17 cellular contexts compared by ENCODE assay signal in genomic region chr1:17423781-17424245, GRCh38. TPM values are rescaled to one million over a fixed set of nuclear protein-coding genes. Genes with fewer than 3 reads are reported as not detected.
DNase-seq lines count a peak whose midpoint lies in the region; ATAC-seq, FAIRE-seq and TF ChIP-seq lines count a peak whose summit lies in the region.
"Had no signal": no experiment of that assay in that cellular context is flagged by ENCODE, and none has a peak within 500 bp of the region (broad histone marks: within the 10 kb centered on the region; RNA-seq: fewer than 3 reads in every experiment).

No MANE protein-coding gene starts in this region.

- no peak for TF ChIP-seq RAD21 in K562 (CRISPR knock-in tag; conservative IDR thresholded peaks at IDR 0.05 in 1 of 2, IDR thresholded peaks at IDR 0.05 in 1 of 2)

- H3K4me1 Mint-ChIP-seq in GM23338, result peaks cover 59% of the 10 kb centered on the region
- H3K4me1 Mint-ChIP-seq in activated naive CD4-positive, alpha-beta T cell treated with anti-CD3 and anti-CD28 coated beads for 36 hours (ENCODE audit: low read depth), result peaks cover 9% of the 10 kb centered on the region

- peaks cover 74% of the 10 kb centered on the region for H4K20me1 ChIP-seq in GM23338 (replicated peaks; ENCODE audit: insufficient read depth)
- H4K20me1 ChIP-seq in K562 (replicated peaks; ENCODE audit: control insufficient read depth, insufficient read depth, low read length), result peaks cover 23% of the 10 kb centered on the region

- intact Hi-C loops in K562 (cut with micrococcal nuclease) (no loop called here), heart right ventricle (cut with DNase I) (loop anchor here in 8 of 10 donors (5.0 to 10.0 kb wide), 5 partner anchors 53 to 183 kb away; no protein-coding TSS in a partner anchor), sciatic nerve (cut with DNase I) (no loop called here)
- intact Hi-C loops in activated naive CD4-positive, alpha-beta T cell treated with anti-CD3 and anti-CD28 coated beads for 36 hours (cut with micrococcal nuclease), result loop anchor here (5.0 kb wide), 1 partner anchor 63 kb away; no protein-coding TSS in a partner anchor

- no peak for FAIRE-seq in K562 (lab: Jason Lieb, UNC)

- TF ChIP-seq CTCF in GM23338 (conservative IDR thresholded peaks at IDR 0.05; ENCODE audit: low read depth in 2 of 2) (no peak), K562 (IDR thresholded peaks at IDR 0.05 in 2 of 3, conservative IDR thresholded peaks at IDR 0.05 in 1 of 3; ENCODE audit: insufficient read depth in 2 of 3, low read depth in 1 of 3, low read length in 3 of 3) (no peak), heart right ventricle (IDR thresholded peaks at IDR 0.05) (no peak)

- peaks cover 100% of the 10 kb centered on the region for H3K36me3 Mint-ChIP-seq in GM23338 (ENCODE audit: low read depth)
- peaks cover 60% of the 10 kb centered on the region for H3K36me3 Mint-ChIP-seq in activated naive CD4-positive, alpha-beta T cell treated with anti-CD3 and anti-CD28 coated beads for 36 hours (ENCODE audit: low read depth)

- H3K9me1 ChIP-seq in K562 (ENCODE audit: control insufficient read depth, insufficient read depth, low read length), result no peaks in the 10 kb centered on the region

- no peak overlapping the region; the same call in 2 of the 3 replicates for H3K4me3 Mint-ChIP-seq in GM23338
- H3K4me3 Mint-ChIP-seq in activated naive CD4-positive, alpha-beta T cell treated with anti-CD3 and anti-CD28 coated beads for 36 hours, result no peak overlapping the region
- H3K4me3 Mint-ChIP-seq: CD4-positive, alpha-beta T cell; stimulated activated naive CD8-positive, alpha-beta T cell treated with anti-CD3 and anti-CD28 coated beads, Interleukin-15, Interleukin-2, amounts not matched to agents 100 ng/mL and 50 ng/mL, for 24 hours had no signal

- H3K9ac ChIP-seq in K562 (ENCODE audit: insufficient read depth in 1 of 2, low read depth in 2 of 2, low read length in 2 of 2), result 0 out of 4 replicates have a peak overlapping the region, but pooled peaks of 1 of the 2 experiments have one; percentile 51

- H3K27ac Mint-ChIP-seq in GM23338, result no peak overlapping the region
- no peak overlapping the region for H3K27ac Mint-ChIP-seq in activated naive CD4-positive, alpha-beta T cell treated with anti-CD3 and anti-CD28 coated beads for 36 hours
- H3K27ac Mint-ChIP-seq: CD4-positive, alpha-beta T cell; effector memory CD8-positive, alpha-beta T cell had no signal

- in situ Hi-C loops in K562 (cut with MboI), result no loop called here

- peaks cover 41% of the 10 kb centered on the region for H3K27me3 Mint-ChIP-seq in GM23338 (ENCODE audit: insufficient read depth, low read depth, poor library complexity)
- no peaks in the 10 kb centered on the region for H3K27me3 Mint-ChIP-seq in activated naive CD4-positive, alpha-beta T cell treated with anti-CD3 and anti-CD28 coated beads for 36 hours (ENCODE audit: low read depth)
- H3K27me3 Mint-ChIP-seq: CD4-positive, alpha-beta T cell; effector memory CD8-positive, alpha-beta T cell; stimulated activated naive CD8-positive, alpha-beta T cell treated with anti-CD3 and anti-CD28 coated beads, Interleukin-15, Interleukin-2, amounts not matched to agents 100 ng/mL and 50 ng/mL, for 24 hours had no signal

- H3K4me1 ChIP-seq in GM23338 (ENCODE audit: insufficient read depth) (peaks cover 16% of the 10 kb centered on the region), K562 (replicated peaks in 1 of 2; ENCODE audit: control insufficient read depth in 2 of 2, insufficient read depth in 2 of 2, low read length in 2 of 2) (peaks cover 0 to 14% of the 10 kb centered on the region in 2 experiments; a peak in 3 of 5 replicates), heart right ventricle (peaks cover 5 to 36% (median 22%) of the 10 kb centered on the region in 9 donors)
- H3K4me1 ChIP-seq: adrenal gland had no signal

- peaks cover 84% of the 10 kb centered on the region for H3K36me3 ChIP-seq in GM23338 (ENCODE audit: insufficient read depth)
- H3K36me3 ChIP-seq in K562 (ENCODE audit: control insufficient read depth, insufficient read depth, low read length), result peaks cover 98% of the 10 kb centered on the region
- peaks cover 0 to 100% (median 21%) of the 10 kb centered on the region in 9 donors for H3K36me3 ChIP-seq in heart right ventricle

- no peak for TF ChIP-seq POLR2A in K562 (conservative IDR thresholded peaks at IDR 0.05)

- H3K9me3 Mint-ChIP-seq in GM23338, result no peaks in the 10 kb centered on the region
- no peaks in the 10 kb centered on the region for H3K9me3 Mint-ChIP-seq in activated naive CD4-positive, alpha-beta T cell treated with anti-CD3 and anti-CD28 coated beads for 36 hours
- H3K9me3 Mint-ChIP-seq: CD4-positive, alpha-beta T cell; effector memory CD8-positive, alpha-beta T cell; stimulated activated naive CD8-positive, alpha-beta T cell treated with anti-CD3 and anti-CD28 coated beads, Interleukin-15, Interleukin-2, amounts not matched to agents 100 ng/mL and 50 ng/mL, for 24 hours had no signal

- POLR2A ChIA-PET in K562 (lab: Yijun Ruan, JAX), result interaction anchor here (0.5 to 1.4 kb wide), 6 partner anchors 10 to 231 kb away, joined by 3 to 6 read pairs (median 3); no protein-coding TSS in a partner anchor

- H3K79me2 ChIP-seq in GM23338 (replicated peaks; ENCODE audit: insufficient read depth) (peaks cover 85% of the 10 kb centered on the region), K562 (ENCODE audit: control insufficient read depth, insufficient read depth, low read length) (peaks cover 41% of the 10 kb centered on the region)

- H3K4me3 ChIP-seq in GM23338 (no peak overlapping the region), K562 (no peak overlapping the region), heart right ventricle (no peak overlapping the region)
- H3K4me3 ChIP-seq: adrenal gland, psoas muscle had no signal

- CTCF ChIA-PET in K562 (lab: Yijun Ruan, JAX; ENCODE audit: low intra/inter-chr PET ratio), result no interaction called here
- CTCF ChIA-PET in activated naive CD4-positive, alpha-beta T cell treated with anti-CD3 and anti-CD28 coated beads for 36 hours (lab: Charles Lee), result no interaction called here

- WGBS in K562 (ENCODE audit: insufficient coverage, low coverage, missing lambda C conversion rate), result 94% methylated on average over 13 of the region's 13 CpGs
- 32 to 51% methylated on average over 13 of the region's 13 CpGs for WGBS in heart right ventricle, 2 donors

- H3K4me2 ChIP-seq in GM23338 (no peak overlapping the region), K562 (ENCODE audit: insufficient read depth, low read length) (no peak overlapping the region)

- no peak for TF ChIP-seq EP300 in K562 (IDR thresholded peaks at IDR 0.05; ENCODE audit: low read length)

- no peaks in the 10 kb centered on the region for H3K9me3 ChIP-seq in K562 (replicated peaks; ENCODE audit: control insufficient read depth, insufficient read depth, low read depth, low read length)
- H3K9me3 ChIP-seq in heart right ventricle, result no peaks in the 10 kb centered on the region
- H3K9me3 ChIP-seq: adrenal gland, psoas muscle had no signal

- H3K27ac ChIP-seq in GM23338 (ENCODE audit: low read depth) (peak overlapping the region; percentile 80), K562 (ENCODE audit: extremely low read depth, low read depth, low read length) (no peak overlapping the region), heart right ventricle (peak overlapping the region in 8 of 10 donors; percentile 16 to 77 (median 46))
- H3K27ac ChIP-seq: psoas muscle, WERI-Rb-1 had no signal

- no TSS peak for BruUV-seq in K562 (replicated peaks; lab: Mats Ljungman, UMichigan)

- H2AFZ ChIP-seq in GM23338 (no peak overlapping the region), K562 (ENCODE audit: low read depth, low read length) (no peak overlapping the region)

- H3K27me3 ChIP-seq in GM23338 (ENCODE audit: insufficient read depth) (no peaks in the 10 kb centered on the region), K562 (ENCODE audit: control insufficient read depth in 2 of 2, insufficient read depth in 2 of 2, low read length in 2 of 2) (no peaks in the 10 kb centered on the region), heart right ventricle (no peaks in the 10 kb centered on the region)
- H3K27me3 ChIP-seq: adrenal gland had no signal

- DNase-seq in GM23338 (ENCODE audit: low spot score) (no peak), K562 (ENCODE audit: extremely low read depth in 1 of 4, low spot score in 3 of 4) (no peak), heart right ventricle (peak; percentile 32 to 37), sciatic nerve (ENCODE audit: low spot score) (no peak), activated gamma-delta T cell (lab: John Stamatoyannopoulos, UW) (no peak)
- DNase-seq in activated naive CD4-positive, alpha-beta T cell treated with anti-CD3 and anti-CD28 coated beads for 36 hours, result no peak
- DNase-seq: CD4-positive, alpha-beta T cell; effector memory CD8-positive, alpha-beta T cell; NCI-H1105 treated with DMSO at 0.1 percent for 48 hours; NCI-H69; psoas muscle; stimulated activated CD4-positive, alpha-beta T cell treated with anti-CD3 and anti-CD28 coated beads, Interleukin-4, amount 100 ng/mL, for 1 hour; WERI-Rb-1 had no signal

- ATAC-seq in GM23338, result no peak
- ATAC-seq in K562, result no peak
- ATAC-seq in heart right ventricle, result peak; percentile 45 to 77 (median 64)
- ATAC-seq in sciatic nerve, result peak; percentile 44
- ATAC-seq in HG02759 (IDR thresholded peaks at IDR 0.05; ENCODE audit: unreplicated experiment), result no peak
- ATAC-seq: effector memory CD8-positive, alpha-beta T cell had no signal

- no peaks in the 10 kb centered on the region for H3K9me2 ChIP-seq in GM23338 (ENCODE audit: insufficient read depth)

- peaks cover 94% of the 10 kb centered on the region for H3F3A ChIP-seq in GM23338 (replicated peaks; ENCODE audit: low read depth)

RNA-seq across cellular contexts. Expression of gene RCC2, which starts 15.7 kb away (rescaled TPM):
- 367 and 386 TPM in 2 replicates for total RNA-seq in GM23338 (2014; rRNA removed; shearing (Covaris generic))
- polyA plus RNA-seq in GM23338 (2016; fragmentation: Nextera tagmentation; extraction: Ambion mirVana) (97.1 and 99.3 TPM in 2 replicates), K562 (2011; rRNA removed) (59.5 and 105 TPM in 2 replicates), K562 (2014; fragmentation: Illumina TruSeq; extraction: Trizol) (209 and 213 TPM in 2 replicates), K562 (2014; fragmentation: Nextera tagmentation; extraction: Ambion mirVana) (100 to 1,000 TPM in 1 of 2 experiments, 10 to 100 TPM in 1; 31.8 to 203 TPM), K562 (2014; rRNA removed) (135 and 139 TPM in 2 replicates), heart right ventricle (10 to 100 TPM in 1 of 2 donors, 1 to 10 TPM in 1; 9.4 to 12.5 TPM)
- total RNA-seq in K562 (2011; cell fraction: chromatin; rRNA removed; ENCODE audit: low replicate concordance), result 86.3 and 153 TPM in 2 replicates
- 101 and 112 TPM in 2 replicates for total RNA-seq in K562 (2011; cell fraction: nucleolus; rRNA removed)
- 95.8 and 102 TPM in 2 replicates for total RNA-seq in K562 (2011; cell fraction: nucleoplasm; rRNA removed)
- total RNA-seq in K562 (2014; rRNA removed) (111 and 116 TPM in 2 replicates), K562 (2014; rRNA removed; fragmentation: Illumina TruSeq; extraction: Trizol) (108 and 111 TPM in 2 replicates), K562 (2015; rRNA removed; fragmentation: Illumina TruSeq; extraction: Trizol) (116 and 117 TPM in 2 replicates), K562 (2021) (258 and 292 TPM in 2 replicates), heart right ventricle (10 to 100 TPM in 7 of 10 donors, 1 to 10 TPM in 3; 9.0 to 25.3 (median 11.4) TPM), sciatic nerve (29.6 TPM)
- polyA plus RNA-seq in K562 (2011; cell fraction: cytosol; rRNA removed), result 92.9 and 111 TPM in 2 replicates
- polyA plus RNA-seq in K562 (2011; cell fraction: nucleus; rRNA removed), result 136 and 155 TPM in 2 replicates
- polyA plus RNA-seq in K562 (2012), result 151 and 181 TPM in 2 replicates
- polyA minus RNA-seq in K562 (2011; rRNA and poly(A)+ RNA removed), result 69.1 and 75.9 TPM in 2 replicates
- polyA minus RNA-seq in K562 (2011; cell fraction: cytosol; rRNA and poly(A)+ RNA removed), result 121 and 149 TPM in 2 replicates
- 21.8 and 35.7 TPM in 2 replicates for polyA minus RNA-seq in K562 (2011; cell fraction: nucleus; rRNA and poly(A)+ RNA removed)
- 100 to 1,000 TPM; 130 to 132 TPM for total RNA-seq in activated naive CD4-positive, alpha-beta T cell treated with anti-CD3 and anti-CD28 coated beads for 36 hours

RNA-seq across cellular contexts. Expression of gene PADI6, which starts 51.8 kb away (rescaled TPM):
- not detected in 2 replicates for total RNA-seq in GM23338 (2014; rRNA removed; shearing (Covaris generic))
- polyA plus RNA-seq in GM23338 (2016; fragmentation: Nextera tagmentation; extraction: Ambion mirVana) (not detected in 2 replicates), K562 (2011; rRNA removed) (not detected in 2 replicates), K562 (2014; fragmentation: Illumina TruSeq; extraction: Trizol) (not detected in 2 replicates), K562 (2014; fragmentation: Nextera tagmentation; extraction: Ambion mirVana) (not detected), K562 (2014; rRNA removed) (not detected in 2 replicates), heart right ventricle (not detected)
- total RNA-seq in K562 (2011; cell fraction: chromatin; rRNA removed; ENCODE audit: low replicate concordance), result not detected in 2 replicates
- total RNA-seq in K562 (2011; cell fraction: nucleolus; rRNA removed), result not detected in 2 replicates
- not detected in 2 replicates for total RNA-seq in K562 (2011; cell fraction: nucleoplasm; rRNA removed)
- total RNA-seq in K562 (2014; rRNA removed) (not detected in 2 replicates), K562 (2014; rRNA removed; fragmentation: Illumina TruSeq; extraction: Trizol) (not detected in 2 replicates), K562 (2015; rRNA removed; fragmentation: Illumina TruSeq; extraction: Trizol) (not detected in 2 replicates), K562 (2021) (not detected in 2 replicates), heart right ventricle (not detected), sciatic nerve (not detected)
- not detected in 2 replicates for polyA plus RNA-seq in K562 (2011; cell fraction: cytosol; rRNA removed)
- polyA plus RNA-seq in K562 (2011; cell fraction: nucleus; rRNA removed), result not detected in 2 replicates
- polyA plus RNA-seq in K562 (2012), result not detected in 2 replicates
- polyA minus RNA-seq in K562 (2011; rRNA and poly(A)+ RNA removed), result not detected in 2 replicates
- polyA minus RNA-seq in K562 (2011; cell fraction: cytosol; rRNA and poly(A)+ RNA removed), result not detected in 2 replicates
- not detected in 2 replicates for polyA minus RNA-seq in K562 (2011; cell fraction: nucleus; rRNA and poly(A)+ RNA removed)
- total RNA-seq in activated naive CD4-positive, alpha-beta T cell treated with anti-CD3 and anti-CD28 coated beads for 36 hours, result not detected
- total RNA-seq: adrenal gland; CD4-positive, alpha-beta T cell; G401; psoas muscle had no signal
- polyA plus RNA-seq: adrenal gland had no signal

Comparison
In these comparisons a context has a peak if more than half of its experiments do, and no peak if none do; other contexts are left out.
1. ATAC-seq: peak in heart right ventricle (8 of 8) and sciatic nerve (single experiment); none in GM23338 (single experiment), K562 (single experiment) and HG02759 (single experiment).
2. DNase-seq: peak in heart right ventricle (2 of 2); none in GM23338 (single experiment), K562 (0 of 4), sciatic nerve (single experiment), activated naive CD4-positive, alpha-beta T cell treated with anti-CD3 and anti-CD28 coated beads for 36 hours (single experiment) and activated gamma-delta T cell (single experiment).
3. intact Hi-C loops: an anchor here in heart right ventricle (5.0 to 10.0 kb wide) and activated naive CD4-positive, alpha-beta T cell treated with anti-CD3 and anti-CD28 coated beads for 36 hours (5.0 kb wide); none called in K562 and sciatic nerve.